9 cellular contexts compared by ENCODE assay signal in the genomic region with DNA sequence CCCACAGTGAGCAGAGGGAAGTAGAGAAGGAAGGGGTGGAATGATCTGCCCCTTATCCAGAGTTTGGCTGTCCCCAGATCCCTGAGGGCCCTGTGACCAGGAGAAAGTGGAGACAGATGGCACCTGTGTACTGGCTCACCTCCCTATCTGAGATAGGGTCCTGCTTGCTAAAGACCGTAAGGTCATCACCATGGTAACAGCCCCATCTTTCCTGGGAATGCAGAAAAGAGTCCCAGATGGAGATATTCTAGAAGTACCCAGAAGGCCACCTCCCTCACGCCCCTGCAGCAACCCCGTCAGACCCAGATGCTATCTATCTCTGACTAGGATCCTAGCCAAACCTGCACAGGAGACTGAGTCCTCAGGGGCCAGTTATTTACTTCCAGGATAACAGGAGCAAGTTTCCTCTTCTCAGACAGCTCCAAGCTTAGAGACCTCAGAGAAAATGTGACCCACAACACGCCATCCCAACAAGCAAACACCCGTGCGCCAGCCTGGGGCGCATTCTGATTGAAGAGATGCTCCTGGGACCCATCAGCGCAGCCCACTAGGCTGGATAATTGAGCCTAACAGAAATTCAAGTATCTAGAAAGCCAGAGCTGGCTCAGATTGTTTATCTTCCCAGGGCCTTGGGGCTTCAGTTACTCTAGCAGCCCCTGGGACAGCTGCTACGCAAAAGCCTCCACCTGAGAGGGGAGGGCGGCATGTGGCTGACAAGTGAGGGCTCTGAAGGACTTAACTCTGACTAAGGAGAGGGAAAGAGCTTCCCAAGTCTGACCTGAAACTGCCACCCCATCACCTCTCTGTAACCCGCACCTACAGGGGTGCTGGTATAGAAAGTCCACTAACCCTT. TPM values are rescaled to one million over a fixed set of nuclear protein-coding genes. Genes with fewer than 3 reads are reported as not detected.
DNase-seq lines count a peak whose midpoint lies in the region; ATAC-seq, FAIRE-seq and TF ChIP-seq lines count a peak whose summit lies in the region.
"Had no signal": no experiment of that assay in that cellular context is flagged by ENCODE, and none has a peak within 500 bp of the region (broad histone marks: within the 10 kb centered on the region; RNA-seq: fewer than 3 reads in every experiment).

No MANE protein-coding gene starts in this region.

- H3K4me2 ChIP-seq in A549 = peak overlapping the region; percentile 85; the same call in 1 of the 3 replicates

- no peak for FAIRE-seq in A549 (lab: Jason Lieb, UNC)

- H3K4me1 ChIP-seq in A549 (peaks cover 41% of the 10 kb centered on the region), esophagus squamous epithelium (peaks cover 30 to 77% (median 51%) of the 10 kb centered on the region in 3 donors)

- H3K27me3 ChIP-seq in esophagus squamous epithelium = no peaks in the 10 kb centered on the region
- H3K27me3 ChIP-seq: SJSA1 had no signal

- TF ChIP-seq RAD21 in A549 (conservative IDR thresholded peaks at IDR 0.05 in 1 of 2, IDR thresholded peaks at IDR 0.05 in 1 of 2) = no peak

- TF ChIP-seq POLR2A in A549 (IDR thresholded peaks at IDR 0.05; ENCODE audit: low read length) = no peak
- no peak for TF ChIP-seq POLR2A in esophagus squamous epithelium (IDR thresholded peaks at IDR 0.05)

- peaks cover 11 to 38% (median 24%) of the 10 kb centered on the region in 3 donors for H3K36me3 ChIP-seq in esophagus squamous epithelium

- POLR2A ChIA-PET in A549 (lab: Yijun Ruan, JAX) = no interaction called here

- H3K27ac ChIP-seq in A549 = no peak overlapping the region
- H3K27ac ChIP-seq in esophagus squamous epithelium = peak overlapping the region in 3 of 4 donors; percentile 28 to 93 (median 92)
- no peak overlapping the region for H3K27ac ChIP-seq in caudate nucleus (ENCODE audit: low read depth, low read length)
- H3K27ac ChIP-seq: SJSA1 had no signal

- H3K9me3 ChIP-seq in A549 (no peaks in the 10 kb centered on the region), esophagus squamous epithelium (no peaks in the 10 kb centered on the region)
- H3K9me3 ChIP-seq: SJSA1 had no signal

- TF ChIP-seq EP300 in A549 (IDR thresholded peaks at IDR 0.05) = no peak

- ATAC-seq in A549 (no peak), GM19463 (IDR thresholded peaks at IDR 0.05; ENCODE audit: unreplicated experiment) (no peak)

- H3K4me3 ChIP-seq in A549 (no peak overlapping the region), esophagus squamous epithelium (peak overlapping the region in 1 of 4 donors; percentile 86)

- TF ChIP-seq CTCF in A549 (IDR thresholded peaks at IDR 0.05) (no peak), esophagus squamous epithelium (IDR thresholded peaks at IDR 0.05) (no peak)

- WGBS in A549 (ENCODE audit: missing lambda C conversion rate) = 89% methylated on average over 11 of the region's 11 CpGs
- WGBS in esophagus squamous epithelium, 2 donors = 95% methylated on average over 8 of the region's 11 CpGs; no CpG with 5 or more reads in 1 of the 2 donors

- DNase-seq in A549 (ENCODE audit: low read depth in 1 of 2, low spot score in 1 of 2) = no peak
- DNase-seq in NCI-H1436 treated with DMSO at 0.1 percent for 48 hours (lab: John Stamatoyannopoulos, UW) = peak; percentile 49
- no peak for DNase-seq in esophagus squamous epithelium (lab: John Stamatoyannopoulos, UW)
- DNase-seq in epidermal melanocyte (ENCODE audit: insufficient read length, low spot score) = no peak
- no peak for DNase-seq in caudate nucleus (lab: John Stamatoyannopoulos, UW)

- intact Hi-C loops in esophagus squamous epithelium (cut with DNase I) = no loop called here

- CTCF ChIA-PET in A549 (lab: Yijun Ruan, JAX) = interaction anchor here (0.9 to 4.0 kb wide), 4 partner anchors 14 to 172 kb away, joined by 3 to 18 read pairs (median 4); a partner anchor contains a TSS

TF ChIP-seq in A549, 52 proteins besides CTCF, POLR2A, EP300 and RAD21:
- no peak for TF ChIP-seq BHLHE40 (IDR thresholded peaks at IDR 0.05; ENCODE audit: low read depth, low read length)

RNA-seq across cellular contexts. Expression of a gene that starts 1.9 kb away (rescaled TPM):
- 26.9 and 49.0 TPM in 2 replicates for polyA plus RNA-seq in A549 (2011; rRNA removed)
- polyA plus RNA-seq in A549 (2012; cell fraction: cytosol; rRNA removed) = 31.2 and 40.7 TPM in 2 replicates
- 38.5 and 47.4 TPM in 2 replicates for polyA plus RNA-seq in A549 (2012; cell fraction: nucleus; rRNA removed)
- polyA plus RNA-seq in A549 (2017; fragmentation: RNase III; extraction: RNeasy Plus Mini Kit Qiagen cat#74134 plus additional on column Dnase treatment) = 41.4 to 52.1 TPM (median 51.0 TPM) in 3 replicates
- 73.7 and 97.9 TPM in 2 replicates for polyA minus RNA-seq in A549 (2011; rRNA and poly(A)+ RNA removed)
- 10 to 100 TPM; 13.6 to 35.2 (median 31.2) TPM for total RNA-seq in esophagus squamous epithelium

RNA-seq across cellular contexts. Expression of a gene that starts 2.0 kb away (rescaled TPM):
- polyA plus RNA-seq in A549 (2011; rRNA removed) (not detected in 2 replicates), A549 (2017; fragmentation: RNase III; extraction: RNeasy Plus Mini Kit Qiagen cat#74134 plus additional on column Dnase treatment) (not detected in 3 replicates)
- not detected in 2 replicates for polyA plus RNA-seq in A549 (2012; cell fraction: cytosol; rRNA removed)
- 0.11 TPM in 1 of 2 replicates, not detected in the other for polyA plus RNA-seq in A549 (2012; cell fraction: nucleus; rRNA removed)
- not detected in 2 replicates for polyA minus RNA-seq in A549 (2011; rRNA and poly(A)+ RNA removed)
- not detected for total RNA-seq in esophagus squamous epithelium
- total RNA-seq: Daoy, SJSA1 had no signal
- polyA plus RNA-seq: esophagus had no signal

RNA-seq across cellular contexts. Expression of a gene that starts 7.1 kb away (rescaled TPM):
- 7.7 and 9.4 TPM in 2 replicates for polyA plus RNA-seq in A549 (2011; rRNA removed)
- polyA plus RNA-seq in A549 (2012; cell fraction: cytosol; rRNA removed) = 1.8 and 2.0 TPM in 2 replicates
- 11.7 and 22.0 TPM in 2 replicates for polyA plus RNA-seq in A549 (2012; cell fraction: nucleus; rRNA removed)
- 4.9 to 6.8 TPM (median 6.4 TPM) in 3 replicates for polyA plus RNA-seq in A549 (2017; fragmentation: RNase III; extraction: RNeasy Plus Mini Kit Qiagen cat#74134 plus additional on column Dnase treatment)
- 3.8 and 5.5 TPM in 2 replicates for polyA minus RNA-seq in A549 (2011; rRNA and poly(A)+ RNA removed)
- 1 to 10 TPM in 3 of 4 donors, under 1 TPM in 1; 0.67 to 4.2 (median 1.4) TPM for total RNA-seq in esophagus squamous epithelium

RNA-seq across cellular contexts. Expression of a gene that starts 37.3 kb away (rescaled TPM):
- polyA plus RNA-seq in A549 (2011; rRNA removed) (not detected in 2 replicates), A549 (2017; fragmentation: RNase III; extraction: RNeasy Plus Mini Kit Qiagen cat#74134 plus additional on column Dnase treatment) (not detected in 3 replicates)
- polyA plus RNA-seq in A549 (2012; cell fraction: cytosol; rRNA removed) = not detected in 2 replicates
- not detected in 2 replicates for polyA plus RNA-seq in A549 (2012; cell fraction: nucleus; rRNA removed)
- not detected in 2 replicates for polyA minus RNA-seq in A549 (2011; rRNA and poly(A)+ RNA removed)
- total RNA-seq in esophagus squamous epithelium = 1 to 10 TPM; 1.1 to 3.0 (median 1.8) TPM
- total RNA-seq: Daoy, SJSA1 had no signal

RNA-seq across cellular contexts. Expression of a gene that starts 55.1 kb away (rescaled TPM):
- 87.7 and 113 TPM in 2 replicates for polyA plus RNA-seq in A549 (2011; rRNA removed)
- polyA plus RNA-seq in A549 (2012; cell fraction: cytosol; rRNA removed) = 172 and 210 TPM in 2 replicates
- polyA plus RNA-seq in A549 (2012; cell fraction: nucleus; rRNA removed) = 255 and 268 TPM in 2 replicates
- 186 to 193 TPM (median 187 TPM) in 3 replicates for polyA plus RNA-seq in A549 (2017; fragmentation: RNase III; extraction: RNeasy Plus Mini Kit Qiagen cat#74134 plus additional on column Dnase treatment)
- 146 and 167 TPM in 2 replicates for polyA minus RNA-seq in A549 (2011; rRNA and poly(A)+ RNA removed)
- 100 to 1,000 TPM in 1 of 4 donors, 10 to 100 TPM in 3; 72.2 to 121 (median 84.7) TPM for total RNA-seq in esophagus squamous epithelium

Comparison
In these comparisons a context has a peak if more than half of its experiments do, and no peak if none do; other contexts are left out.
1. H3K27ac ChIP-seq: peak in esophagus squamous epithelium (3 of 4); none in A549 (0 of 2) and caudate nucleus (single experiment).